ENCODE assay signal across 1 cellular context in the genomic region with DNA sequence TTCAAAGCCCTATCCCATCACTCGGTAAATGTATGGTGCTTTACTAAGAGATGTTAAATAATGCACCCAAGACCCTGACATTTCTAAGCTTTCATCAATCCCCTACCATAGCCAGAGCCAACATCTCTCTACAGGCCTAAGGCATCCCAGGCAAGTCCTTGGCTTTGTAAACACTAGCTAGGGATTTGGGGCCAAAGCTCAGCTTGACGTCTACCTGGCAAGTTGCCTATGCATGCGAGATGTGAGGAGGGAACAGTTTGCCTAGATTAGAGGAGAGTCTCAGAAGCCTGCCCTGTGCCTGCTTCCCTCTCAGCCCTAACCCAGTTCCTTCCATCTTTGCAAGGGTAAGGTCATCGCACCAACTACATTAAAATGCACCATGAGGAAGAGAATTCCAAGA.
TF ChIP-seq lines count a peak whose summit lies in the region.

No MANE protein-coding gene starts in this region.

TF ChIP-seq in WTC11, 78 proteins besides CTCF, POLR2A, EP300 and RAD21 (continued from another document):
- TF ChIP-seq, protein P1, sequence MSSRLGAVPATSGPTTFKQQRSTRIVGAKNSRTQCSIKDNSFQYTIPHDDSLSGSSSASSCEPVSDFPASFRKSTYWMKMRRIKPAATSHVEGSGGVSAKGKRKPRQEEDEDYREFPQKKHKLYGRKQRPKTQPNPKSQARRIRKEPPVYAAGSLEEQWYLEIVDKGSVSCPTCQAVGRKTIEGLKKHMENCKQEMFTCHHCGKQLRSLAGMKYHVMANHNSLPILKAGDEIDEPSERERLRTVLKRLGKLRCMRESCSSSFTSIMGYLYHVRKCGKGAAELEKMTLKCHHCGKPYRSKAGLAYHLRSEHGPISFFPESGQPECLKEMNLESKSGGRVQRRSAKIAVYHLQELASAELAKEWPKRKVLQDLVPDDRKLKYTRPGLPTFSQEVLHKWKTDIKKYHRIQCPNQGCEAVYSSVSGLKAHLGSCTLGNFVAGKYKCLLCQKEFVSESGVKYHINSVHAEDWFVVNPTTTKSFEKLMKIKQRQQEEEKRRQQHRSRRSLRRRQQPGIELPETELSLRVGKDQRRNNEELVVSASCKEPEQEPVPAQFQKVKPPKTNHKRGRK (CRISPR knock-in tag; IDR thresholded peaks at IDR 0.05; ENCODE audit: borderline replicate concordance): no peak
- TF ChIP-seq, protein P2, sequence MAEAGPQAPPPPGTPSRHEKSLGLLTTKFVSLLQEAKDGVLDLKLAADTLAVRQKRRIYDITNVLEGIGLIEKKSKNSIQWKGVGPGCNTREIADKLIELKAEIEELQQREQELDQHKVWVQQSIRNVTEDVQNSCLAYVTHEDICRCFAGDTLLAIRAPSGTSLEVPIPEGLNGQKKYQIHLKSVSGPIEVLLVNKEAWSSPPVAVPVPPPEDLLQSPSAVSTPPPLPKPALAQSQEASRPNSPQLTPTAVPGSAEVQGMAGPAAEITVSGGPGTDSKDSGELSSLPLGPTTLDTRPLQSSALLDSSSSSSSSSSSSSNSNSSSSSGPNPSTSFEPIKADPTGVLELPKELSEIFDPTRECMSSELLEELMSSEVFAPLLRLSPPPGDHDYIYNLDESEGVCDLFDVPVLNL (CRISPR knock-in tag; IDR thresholded peaks at IDR 0.05; ENCODE audit: borderline replicate concordance, low read depth): no peak
- TF ChIP-seq, protein P3, sequence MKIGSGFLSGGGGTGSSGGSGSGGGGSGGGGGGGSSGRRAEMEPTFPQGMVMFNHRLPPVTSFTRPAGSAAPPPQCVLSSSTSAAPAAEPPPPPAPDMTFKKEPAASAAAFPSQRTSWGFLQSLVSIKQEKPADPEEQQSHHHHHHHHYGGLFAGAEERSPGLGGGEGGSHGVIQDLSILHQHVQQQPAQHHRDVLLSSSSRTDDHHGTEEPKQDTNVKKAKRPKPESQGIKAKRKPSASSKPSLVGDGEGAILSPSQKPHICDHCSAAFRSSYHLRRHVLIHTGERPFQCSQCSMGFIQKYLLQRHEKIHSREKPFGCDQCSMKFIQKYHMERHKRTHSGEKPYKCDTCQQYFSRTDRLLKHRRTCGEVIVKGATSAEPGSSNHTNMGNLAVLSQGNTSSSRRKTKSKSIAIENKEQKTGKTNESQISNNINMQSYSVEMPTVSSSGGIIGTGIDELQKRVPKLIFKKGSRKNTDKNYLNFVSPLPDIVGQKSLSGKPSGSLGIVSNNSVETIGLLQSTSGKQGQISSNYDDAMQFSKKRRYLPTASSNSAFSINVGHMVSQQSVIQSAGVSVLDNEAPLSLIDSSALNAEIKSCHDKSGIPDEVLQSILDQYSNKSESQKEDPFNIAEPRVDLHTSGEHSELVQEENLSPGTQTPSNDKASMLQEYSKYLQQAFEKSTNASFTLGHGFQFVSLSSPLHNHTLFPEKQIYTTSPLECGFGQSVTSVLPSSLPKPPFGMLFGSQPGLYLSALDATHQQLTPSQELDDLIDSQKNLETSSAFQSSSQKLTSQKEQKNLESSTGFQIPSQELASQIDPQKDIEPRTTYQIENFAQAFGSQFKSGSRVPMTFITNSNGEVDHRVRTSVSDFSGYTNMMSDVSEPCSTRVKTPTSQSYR (CRISPR knock-in tag; IDR thresholded peaks at IDR 0.05): no peak
- TF ChIP-seq SOX15 (CRISPR knock-in tag; IDR thresholded peaks at IDR 0.05) (no peak), MYBL2 (CRISPR knock-in tag; IDR thresholded peaks at IDR 0.05) (no peak), JUN (CRISPR knock-in tag; IDR thresholded peaks at IDR 0.05) (no peak), TEAD1 (CRISPR knock-in tag; IDR thresholded peaks at IDR 0.05) (no peak), MXD4 (CRISPR knock-in tag; IDR thresholded peaks at IDR 0.05; ENCODE audit: borderline replicate concordance) (no peak), NR2C2 (CRISPR knock-in tag; IDR thresholded peaks at IDR 0.05) (no peak), ZNF219 (CRISPR knock-in tag; IDR thresholded peaks at IDR 0.05; ENCODE audit: borderline replicate concordance) (no peak)
- TF ChIP-seq, protein P4, sequence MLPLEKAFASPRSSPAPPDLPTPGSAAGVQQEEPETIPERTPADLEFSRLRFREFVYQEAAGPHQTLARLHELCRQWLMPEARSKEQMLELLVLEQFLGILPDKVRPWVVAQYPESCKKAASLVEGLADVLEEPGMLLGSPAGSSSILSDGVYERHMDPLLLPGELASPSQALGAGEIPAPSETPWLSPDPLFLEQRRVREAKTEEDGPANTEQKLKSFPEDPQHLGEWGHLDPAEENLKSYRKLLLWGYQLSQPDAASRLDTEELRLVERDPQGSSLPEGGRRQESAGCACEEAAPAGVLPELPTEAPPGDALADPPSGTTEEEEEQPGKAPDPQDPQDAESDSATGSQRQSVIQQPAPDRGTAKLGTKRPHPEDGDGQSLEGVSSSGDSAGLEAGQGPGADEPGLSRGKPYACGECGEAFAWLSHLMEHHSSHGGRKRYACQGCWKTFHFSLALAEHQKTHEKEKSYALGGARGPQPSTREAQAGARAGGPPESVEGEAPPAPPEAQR (CRISPR knock-in tag; IDR thresholded peaks at IDR 0.05): no peak
- TF ChIP-seq, protein P5, sequence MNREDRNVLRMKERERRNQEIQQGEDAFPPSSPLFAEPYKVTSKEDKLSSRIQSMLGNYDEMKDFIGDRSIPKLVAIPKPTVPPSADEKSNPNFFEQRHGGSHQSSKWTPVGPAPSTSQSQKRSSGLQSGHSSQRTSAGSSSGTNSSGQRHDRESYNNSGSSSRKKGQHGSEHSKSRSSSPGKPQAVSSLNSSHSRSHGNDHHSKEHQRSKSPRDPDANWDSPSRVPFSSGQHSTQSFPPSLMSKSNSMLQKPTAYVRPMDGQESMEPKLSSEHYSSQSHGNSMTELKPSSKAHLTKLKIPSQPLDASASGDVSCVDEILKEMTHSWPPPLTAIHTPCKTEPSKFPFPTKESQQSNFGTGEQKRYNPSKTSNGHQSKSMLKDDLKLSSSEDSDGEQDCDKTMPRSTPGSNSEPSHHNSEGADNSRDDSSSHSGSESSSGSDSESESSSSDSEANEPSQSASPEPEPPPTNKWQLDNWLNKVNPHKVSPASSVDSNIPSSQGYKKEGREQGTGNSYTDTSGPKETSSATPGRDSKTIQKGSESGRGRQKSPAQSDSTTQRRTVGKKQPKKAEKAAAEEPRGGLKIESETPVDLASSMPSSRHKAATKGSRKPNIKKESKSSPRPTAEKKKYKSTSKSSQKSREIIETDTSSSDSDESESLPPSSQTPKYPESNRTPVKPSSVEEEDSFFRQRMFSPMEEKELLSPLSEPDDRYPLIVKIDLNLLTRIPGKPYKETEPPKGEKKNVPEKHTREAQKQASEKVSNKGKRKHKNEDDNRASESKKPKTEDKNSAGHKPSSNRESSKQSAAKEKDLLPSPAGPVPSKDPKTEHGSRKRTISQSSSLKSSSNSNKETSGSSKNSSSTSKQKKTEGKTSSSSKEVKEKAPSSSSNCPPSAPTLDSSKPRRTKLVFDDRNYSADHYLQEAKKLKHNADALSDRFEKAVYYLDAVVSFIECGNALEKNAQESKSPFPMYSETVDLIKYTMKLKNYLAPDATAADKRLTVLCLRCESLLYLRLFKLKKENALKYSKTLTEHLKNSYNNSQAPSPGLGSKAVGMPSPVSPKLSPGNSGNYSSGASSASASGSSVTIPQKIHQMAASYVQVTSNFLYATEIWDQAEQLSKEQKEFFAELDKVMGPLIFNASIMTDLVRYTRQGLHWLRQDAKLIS (CRISPR knock-in tag; IDR thresholded peaks at IDR 0.05; ENCODE audit: borderline replicate concordance): no peak
- TF ChIP-seq, protein P6, sequence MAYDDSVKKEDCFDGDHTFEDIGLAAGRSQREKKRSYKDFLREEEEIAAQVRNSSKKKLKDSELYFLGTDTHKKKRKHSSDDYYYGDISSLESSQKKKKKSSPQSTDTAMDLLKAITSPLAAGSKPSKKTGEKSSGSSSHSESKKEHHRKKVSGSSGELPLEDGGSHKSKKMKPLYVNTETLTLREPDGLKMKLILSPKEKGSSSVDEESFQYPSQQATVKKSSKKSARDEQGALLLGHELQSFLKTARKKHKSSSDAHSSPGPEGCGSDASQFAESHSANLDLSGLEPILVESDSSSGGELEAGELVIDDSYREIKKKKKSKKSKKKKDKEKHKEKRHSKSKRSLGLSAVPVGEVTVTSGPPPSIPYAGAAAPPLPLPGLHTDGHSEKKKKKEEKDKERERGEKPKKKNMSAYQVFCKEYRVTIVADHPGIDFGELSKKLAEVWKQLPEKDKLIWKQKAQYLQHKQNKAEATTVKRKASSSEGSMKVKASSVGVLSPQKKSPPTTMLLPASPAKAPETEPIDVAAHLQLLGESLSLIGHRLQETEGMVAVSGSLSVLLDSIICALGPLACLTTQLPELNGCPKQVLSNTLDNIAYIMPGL (CRISPR knock-in tag; IDR thresholded peaks at IDR 0.05): no peak
